6 cellular contexts compared by ENCODE assay signal in genomic region chr10:112087953-112088352, GRCh38.
"Had no signal": no experiment of that assay in that cellular context is flagged by ENCODE, and none has a peak within 500 bp of the region (broad histone marks: within the 10 kb centered on the region; RNA-seq: fewer than 3 reads in every experiment).

No MANE protein-coding gene starts in this region.

- H2AFZ ChIP-seq: GM23248 had no signal

- H3K4me1 ChIP-seq: HAP-1 had no signal

- H3K36me3 ChIP-seq: HAP-1 had no signal

- H3K9me3 ChIP-seq: HAP-1 had no signal

- ATAC-seq: K562 had no signal

- H3K27ac ChIP-seq: GM23248 had no signal

- H3K9ac ChIP-seq: GM23248 had no signal

- H3K4me3 ChIP-seq: GM23248, HAP-1, K562 had no signal

- DNase-seq: GM23248, GOT3, H7, IMR-90 had no signal
